In genomic region chr19:19575411-19575810, GRCh38 we compare ENCODE assay signal across 1 cellular context.
TF ChIP-seq lines count a peak whose summit lies in the region.

No MANE protein-coding gene starts in this region.

TF ChIP-seq in H1, 55 proteins besides CTCF, POLR2A, EP300 and RAD21:
- TF ChIP-seq SIN3A (conservative IDR thresholded peaks at IDR 0.05 in 1 of 2, IDR thresholded peaks at IDR 0.05 in 1 of 2; ENCODE audit: low read depth in 1 of 2, low read length in 2 of 2): no peak
- TF ChIP-seq POLR2AphosphoS5 (IDR thresholded peaks at IDR 0.05; ENCODE audit: low read depth, low read length): peak; percentile 61; the same call in 1 of the 2 replicates
- TF ChIP-seq, protein P1, sequence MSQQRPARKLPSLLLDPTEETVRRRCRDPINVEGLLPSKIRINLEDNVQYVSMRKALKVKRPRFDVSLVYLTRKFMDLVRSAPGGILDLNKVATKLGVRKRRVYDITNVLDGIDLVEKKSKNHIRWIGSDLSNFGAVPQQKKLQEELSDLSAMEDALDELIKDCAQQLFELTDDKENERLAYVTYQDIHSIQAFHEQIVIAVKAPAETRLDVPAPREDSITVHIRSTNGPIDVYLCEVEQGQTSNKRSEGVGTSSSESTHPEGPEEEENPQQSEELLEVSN (IDR thresholded peaks at IDR 0.05): no peak
- peak; percentile 34 for TF ChIP-seq NANOG (IDR thresholded peaks at IDR 0.05; ENCODE audit: insufficient read depth, low read depth, low read length, poor library complexity, severe bottlenecking)
- TF ChIP-seq TAF7 (optimal IDR thresholded peaks at IDR 0.05; ENCODE audit: borderline replicate concordance, low read depth, low read length): no peak
- TF ChIP-seq RXRA (IDR thresholded peaks at IDR 0.05; ENCODE audit: insufficient read depth, low read depth, low read length): peak; percentile 92; the same call in 1 of the 2 replicates
- no peak for TF ChIP-seq CBX5 (IDR thresholded peaks at IDR 0.05; ENCODE audit: low read depth, low read length)
- no peak for TF ChIP-seq GTF2F1 (IDR thresholded peaks at IDR 0.05; ENCODE audit: borderline replicate concordance, low read depth, low read length)
- no peak for TF ChIP-seq SIX5 (IDR thresholded peaks at IDR 0.05; ENCODE audit: low read depth, low read length)
- TF ChIP-seq CHD2 (IDR thresholded peaks at IDR 0.05; ENCODE audit: low read length): no peak
- peak; percentile 95 for TF ChIP-seq TCF12 (IDR thresholded peaks at IDR 0.05; ENCODE audit: low read depth, low read length)
